ENCODE assay signal across 16 cellular contexts in the genomic region with DNA sequence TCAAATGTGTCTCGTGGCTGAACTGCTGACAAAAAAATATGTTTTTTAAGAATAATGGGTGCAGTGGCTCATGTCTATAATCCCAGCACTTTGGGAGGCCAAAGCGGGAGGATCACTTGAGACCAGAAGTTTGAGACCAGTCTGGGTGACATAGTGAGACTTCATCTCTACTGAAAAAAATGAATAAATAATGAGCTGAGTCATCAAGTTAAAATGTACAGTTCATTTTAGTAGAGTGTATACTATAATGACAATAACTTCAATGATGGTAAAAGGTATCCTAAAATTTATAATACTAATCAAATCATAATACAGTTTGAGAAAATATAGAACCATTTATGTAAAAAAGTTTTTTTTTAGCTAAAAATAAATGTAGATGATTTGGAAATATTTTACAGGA. TPM values are rescaled to one million over a fixed set of nuclear protein-coding genes. Genes with fewer than 3 reads are reported as not detected.
A peak's percentile ranks its signal among the peaks of the same experiment; 100 is the strongest.
DNase-seq lines count a peak whose midpoint lies in the region; ATAC-seq and TF ChIP-seq lines count a peak whose summit lies in the region.
"Had no signal": no experiment of that assay in that cellular context is flagged by ENCODE, and none has a peak within 500 bp of the region (broad histone marks: within the 10 kb centered on the region; RNA-seq: fewer than 3 reads in every experiment).

No MANE protein-coding gene starts in this region.

- TF ChIP-seq CTCF in heart right ventricle (IDR thresholded peaks at IDR 0.05): no peak

- WGBS in heart right ventricle, 2 donors: 95 to 98% methylated on average over 2 of the region's 2 CpGs

- no peaks in the 10 kb centered on the region for H3K36me3 ChIP-seq in heart right ventricle
- H3K36me3 ChIP-seq: SJSA1 had no signal

- peak overlapping the region in 9 of 10 donors; percentile 2 to 78 (median 47) for H3K27ac ChIP-seq in heart right ventricle
- H3K27ac ChIP-seq: C4-2B, Peyer's patch, SJSA1 had no signal

- DNase-seq in heart right ventricle: no peak
- no peak for DNase-seq in cardiac septum (ENCODE audit: low spot score)
- DNase-seq in dermis blood vessel endothelial cell: peak; percentile 0
- peak; percentile 4 for DNase-seq in left lobe of liver (ENCODE audit: low spot score)
- no peak for DNase-seq in NCI-H1105 treated with DMSO at 0.1 percent for 48 hours (lab: John Stamatoyannopoulos, UW)
- DNase-seq in cerebellar cortex (ENCODE audit: low spot score): no peak
- DNase-seq: 8988T, Kasumi-1, NCI-H1694 treated with DMSO at 0.1 percent for 48 hours, NCI-H2081 treated with DMSO at 0.1 percent for 48 hours, NCI-H2171 treated with DMSO at 0.1 percent for 48 hours, NCI-H524 treated with DMSO at 0.1 percent for 48 hours had no signal

- no peaks in the 10 kb centered on the region for H3K27me3 ChIP-seq in heart right ventricle
- H3K27me3 ChIP-seq: Peyer's patch, SJSA1 had no signal

- no peak overlapping the region for H3K4me3 ChIP-seq in heart right ventricle
- H3K4me3 ChIP-seq: Peyer's patch, SJSA1 had no signal

- peaks cover 11 to 61% (median 20%) of the 10 kb centered on the region in 9 donors for H3K4me1 ChIP-seq in heart right ventricle

- intact Hi-C loops in heart right ventricle (cut with DNase I) (loop anchor here in 1 of 10 donors (10.0 kb wide), 1 partner anchor 61 kb away; no protein-coding TSS in a partner anchor), cardiac septum (cut with DNase I) (no loop called here)

- ATAC-seq in heart right ventricle (no peak), left lobe of liver (no peak), HG03159 (IDR thresholded peaks at IDR 0.05; ENCODE audit: unreplicated experiment) (no peak)

- no peaks in the 10 kb centered on the region for H3K9me3 ChIP-seq in heart right ventricle
- H3K9me3 ChIP-seq: Peyer's patch, SJSA1 had no signal

RNA-seq across cellular contexts. Expression of gene TJP2, which starts 37.9 kb away (rescaled TPM):
- 100 to 1,000 TPM in 3 of 10 donors, 10 to 100 TPM in 7; 67.8 to 117 (median 87.4) TPM for total RNA-seq in heart right ventricle
- polyA plus RNA-seq in heart right ventricle: 10 to 100 TPM; 24.2 to 36.1 TPM
- total RNA-seq in cardiac septum: 67.0 TPM
- 106 and 177 TPM in 2 replicates for total RNA-seq in dermis blood vessel endothelial cell
- total RNA-seq in left lobe of liver: 81.2 TPM

Comparison
In these comparisons a context has a peak if more than half of its experiments do, and no peak if none do; other contexts are left out.
1. DNase-seq: peak in dermis blood vessel endothelial cell (single experiment) and left lobe of liver (single experiment); none in heart right ventricle (0 of 2), cardiac septum (single experiment), NCI-H1105 treated with DMSO at 0.1 percent for 48 hours (single experiment) and cerebellar cortex (single experiment).